ENCODE assay signal across 21 cellular contexts in the genomic region with DNA sequence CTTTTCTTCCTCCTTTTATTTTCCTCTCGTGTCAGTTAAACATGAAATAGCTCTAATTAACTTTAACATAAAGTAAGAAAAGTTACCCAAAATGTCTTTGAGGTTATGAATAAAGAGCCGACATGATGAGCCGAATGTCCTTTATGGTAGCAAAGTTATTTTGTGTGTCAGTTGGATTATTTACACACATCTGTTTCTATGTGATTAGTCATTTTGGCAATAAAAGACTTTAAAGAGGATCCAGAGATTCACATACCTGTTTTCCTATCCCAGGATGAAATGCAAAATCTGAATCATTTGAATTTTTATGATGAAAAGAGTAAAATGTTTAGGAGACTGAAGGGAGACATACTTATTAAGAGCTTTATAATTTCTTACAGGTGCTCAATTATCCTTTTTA. TPM values are rescaled to one million over a fixed set of nuclear protein-coding genes. Genes with fewer than 3 reads are reported as not detected.
DNase-seq lines count a peak whose midpoint lies in the region; ATAC-seq, FAIRE-seq and TF ChIP-seq lines count a peak whose summit lies in the region.
"Had no signal": no experiment of that assay in that cellular context is flagged by ENCODE, and none has a peak within 500 bp of the region (broad histone marks: within the 10 kb centered on the region; RNA-seq: fewer than 3 reads in every experiment).

No MANE protein-coding gene starts in this region.

- peak overlapping the region; percentile 52 for H3K27ac ChIP-seq in VCaP
- H3K27ac ChIP-seq: GM23248 had no signal

- H3K36me3 Mint-ChIP-seq in progenitor cell of endocrine pancreas (ENCODE audit: insufficient read depth), result peaks cover 32% of the 10 kb centered on the region

- FAIRE-seq in islet of Langerhans (lab: Jason Lieb, UNC), result peak; percentile 69

- H3K9me3 Mint-ChIP-seq in progenitor cell of endocrine pancreas (ENCODE audit: low read depth), result peaks cover 2% of the 10 kb centered on the region

- H3K27me3 Mint-ChIP-seq in progenitor cell of endocrine pancreas, result no peaks in the 10 kb centered on the region
- H3K27me3 Mint-ChIP-seq: CD8-positive, alpha-beta memory T cell; IgD-negative memory B cell; T-cell had no signal

- TF ChIP-seq CTCF in VCaP (conservative IDR thresholded peaks at IDR 0.05), result no peak
- TF ChIP-seq CTCF in progenitor cell of endocrine pancreas (IDR thresholded peaks at IDR 0.05; ENCODE audit: unreplicated experiment), result no peak

- H3K27ac Mint-ChIP-seq in progenitor cell of endocrine pancreas, result peak overlapping the region; percentile 17
- H3K27ac Mint-ChIP-seq: CD8-positive, alpha-beta memory T cell; IgD-negative memory B cell; T-cell had no signal

- peaks cover 52% of the 10 kb centered on the region for H3K4me1 Mint-ChIP-seq in progenitor cell of endocrine pancreas (ENCODE audit: low read depth)
- H3K4me1 Mint-ChIP-seq: CD8-positive, alpha-beta memory T cell; T-cell had no signal

- no peak overlapping the region for H3K4me3 Mint-ChIP-seq in progenitor cell of endocrine pancreas (ENCODE audit: low read depth)
- H3K4me3 Mint-ChIP-seq: CD8-positive, alpha-beta memory T cell; IgD-negative memory B cell; T-cell had no signal

- ATAC-seq in HG03342 (IDR thresholded peaks at IDR 0.05; ENCODE audit: unreplicated experiment), result no peak
- ATAC-seq: SK-N-SH treated with all-trans-retinoic acid at 6 μM for 48 hours, T-cell had no signal

- DNase-seq in HT-29 (ENCODE audit: low spot score) (peak; percentile 42), progenitor cell of endocrine pancreas (ENCODE audit: low spot score, unreplicated experiment) (no peak), LoVo (ENCODE audit: low spot score) (no peak), NCI-H1930 (lab: John Stamatoyannopoulos, UW) (no peak), GOT3 (lab: John Stamatoyannopoulos, UW) (no peak)
- DNase-seq: Calu3; CD8-positive, alpha-beta memory T cell; GF-D8; GM23248; Karpas-422; MG63; NCI-H1436; NCI-H2227 treated with DMSO at 0.1 percent for 48 hours; NCI-H510A; Peyer's patch; T-cell had no signal

RNA-seq across cellular contexts. Expression of a gene that starts 34.0 kb away (rescaled TPM):
- not detected in 2 replicates for total RNA-seq in HT-29 (2014; rRNA removed; shearing (Covaris generic))
- 2.0 and 2.3 TPM in 2 replicates for total RNA-seq in progenitor cell of endocrine pancreas
- total RNA-seq: Calu3 had no signal

RNA-seq across cellular contexts. Expression of a gene that starts 43.1 kb away (rescaled TPM):
- 3.2 TPM in 2 replicates for total RNA-seq in HT-29 (2014; rRNA removed; shearing (Covaris generic))
- 28.6 and 28.9 TPM in 2 replicates for total RNA-seq in progenitor cell of endocrine pancreas
